In the genomic region with DNA sequence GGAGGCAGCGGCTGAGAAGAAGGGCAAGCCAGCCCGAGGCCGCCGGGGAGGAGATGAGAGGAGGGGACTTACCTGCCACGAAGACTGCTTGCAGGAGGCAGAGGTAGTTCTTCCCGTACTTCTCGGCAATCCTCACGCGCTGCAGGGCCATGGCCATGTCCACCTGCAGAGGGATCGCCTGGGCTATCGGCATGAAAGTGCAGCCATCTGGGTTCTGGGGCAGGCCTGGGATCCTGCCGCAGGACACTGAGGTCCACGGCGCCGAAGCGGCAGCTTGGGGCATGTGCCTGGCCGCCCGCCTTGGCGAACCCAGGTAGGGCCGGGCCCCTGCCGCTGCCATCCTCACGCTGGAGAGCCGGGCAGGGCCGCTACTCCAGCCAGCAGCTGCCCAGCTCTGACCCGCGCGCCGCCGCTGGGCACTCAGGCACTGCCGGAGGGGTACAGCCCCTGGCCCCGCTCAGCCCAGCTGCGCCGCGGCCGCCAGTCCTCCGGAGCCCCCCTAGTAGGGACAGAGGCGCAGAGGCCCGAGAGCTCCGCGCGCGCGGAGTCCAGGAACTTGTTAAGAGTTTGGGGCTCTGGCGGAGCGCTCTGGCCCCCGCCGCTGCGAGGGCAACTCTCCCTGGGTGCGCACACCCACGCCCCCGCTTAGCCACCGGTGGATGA, we compare ENCODE assay signal across 1 cellular context.
TF ChIP-seq lines count a peak whose summit lies in the region.

No MANE protein-coding gene starts in this region.

TF ChIP-seq in K562, 482 proteins besides CTCF, POLR2A, EP300 and RAD21:
- TF ChIP-seq HIVEP1 (CRISPR knock-in tag; IDR thresholded peaks at IDR 0.05) (no peak), GTF2E2 (tag; IDR thresholded peaks at IDR 0.05) (no peak), ZNF75A (CRISPR knock-in tag; IDR thresholded peaks at IDR 0.05) (no peak), ZNF584 (CRISPR knock-in tag; IDR thresholded peaks at IDR 0.05; ENCODE audit: low read depth) (no peak), CTBP1 (IDR thresholded peaks at IDR 0.05; ENCODE audit: borderline replicate concordance) (no peak), NFE2L1 (tag; IDR thresholded peaks at IDR 0.05; ENCODE audit: borderline replicate concordance, low read depth) (no peak), ZNF121 (CRISPR knock-in tag; conservative IDR thresholded peaks at IDR 0.05) (no peak), ZNF589 (CRISPR knock-in tag; IDR thresholded peaks at IDR 0.05; ENCODE audit: low read depth) (no peak), CHD2 (IDR thresholded peaks at IDR 0.05; ENCODE audit: low read depth, low read length) (no peak), ESRRA (IDR thresholded peaks at IDR 0.05; ENCODE audit: borderline replicate concordance, low read depth) (no peak), ETV6 (IDR thresholded peaks at IDR 0.05; ENCODE audit: borderline replicate concordance in 1 of 2, low read depth in 2 of 2, low read length in 1 of 2) (no peak), ETV6 (CRISPR knock-in tag; IDR thresholded peaks at IDR 0.05; ENCODE audit: borderline replicate concordance) (no peak)
- TF ChIP-seq, protein P1, sequence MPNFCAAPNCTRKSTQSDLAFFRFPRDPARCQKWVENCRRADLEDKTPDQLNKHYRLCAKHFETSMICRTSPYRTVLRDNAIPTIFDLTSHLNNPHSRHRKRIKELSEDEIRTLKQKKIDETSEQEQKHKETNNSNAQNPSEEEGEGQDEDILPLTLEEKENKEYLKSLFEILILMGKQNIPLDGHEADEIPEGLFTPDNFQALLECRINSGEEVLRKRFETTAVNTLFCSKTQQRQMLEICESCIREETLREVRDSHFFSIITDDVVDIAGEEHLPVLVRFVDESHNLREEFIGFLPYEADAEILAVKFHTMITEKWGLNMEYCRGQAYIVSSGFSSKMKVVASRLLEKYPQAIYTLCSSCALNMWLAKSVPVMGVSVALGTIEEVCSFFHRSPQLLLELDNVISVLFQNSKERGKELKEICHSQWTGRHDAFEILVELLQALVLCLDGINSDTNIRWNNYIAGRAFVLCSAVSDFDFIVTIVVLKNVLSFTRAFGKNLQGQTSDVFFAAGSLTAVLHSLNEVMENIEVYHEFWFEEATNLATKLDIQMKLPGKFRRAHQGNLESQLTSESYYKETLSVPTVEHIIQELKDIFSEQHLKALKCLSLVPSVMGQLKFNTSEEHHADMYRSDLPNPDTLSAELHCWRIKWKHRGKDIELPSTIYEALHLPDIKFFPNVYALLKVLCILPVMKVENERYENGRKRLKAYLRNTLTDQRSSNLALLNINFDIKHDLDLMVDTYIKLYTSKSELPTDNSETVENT (CRISPR knock-in tag; IDR thresholded peaks at IDR 0.05): no peak
